1 cellular context compared by ENCODE assay signal in the genomic region with DNA sequence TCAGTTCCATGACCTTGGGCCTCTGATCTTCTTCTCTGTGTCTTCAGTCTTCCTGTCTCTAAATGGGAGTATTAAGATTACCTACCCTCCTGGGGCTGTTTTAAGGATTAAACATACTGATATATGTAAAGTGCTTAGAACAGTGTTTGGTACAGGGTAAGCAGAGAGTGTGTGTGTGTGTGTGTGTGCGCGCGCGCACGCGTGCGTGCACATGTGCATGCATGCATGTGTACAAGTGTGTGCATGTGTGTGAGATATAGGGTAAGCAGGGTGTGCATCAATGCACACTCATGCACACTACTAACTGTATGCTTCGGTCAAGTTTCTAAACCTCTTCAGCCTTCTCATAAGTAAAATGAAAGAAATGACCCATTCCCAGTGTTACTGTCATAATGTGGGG.
TF ChIP-seq lines count a peak whose summit lies in the region.

No MANE protein-coding gene starts in this region.

TF ChIP-seq in HepG2, 621 proteins besides CTCF, POLR2A, EP300 and RAD21 (continued from another document):
- TF ChIP-seq, protein P1, sequence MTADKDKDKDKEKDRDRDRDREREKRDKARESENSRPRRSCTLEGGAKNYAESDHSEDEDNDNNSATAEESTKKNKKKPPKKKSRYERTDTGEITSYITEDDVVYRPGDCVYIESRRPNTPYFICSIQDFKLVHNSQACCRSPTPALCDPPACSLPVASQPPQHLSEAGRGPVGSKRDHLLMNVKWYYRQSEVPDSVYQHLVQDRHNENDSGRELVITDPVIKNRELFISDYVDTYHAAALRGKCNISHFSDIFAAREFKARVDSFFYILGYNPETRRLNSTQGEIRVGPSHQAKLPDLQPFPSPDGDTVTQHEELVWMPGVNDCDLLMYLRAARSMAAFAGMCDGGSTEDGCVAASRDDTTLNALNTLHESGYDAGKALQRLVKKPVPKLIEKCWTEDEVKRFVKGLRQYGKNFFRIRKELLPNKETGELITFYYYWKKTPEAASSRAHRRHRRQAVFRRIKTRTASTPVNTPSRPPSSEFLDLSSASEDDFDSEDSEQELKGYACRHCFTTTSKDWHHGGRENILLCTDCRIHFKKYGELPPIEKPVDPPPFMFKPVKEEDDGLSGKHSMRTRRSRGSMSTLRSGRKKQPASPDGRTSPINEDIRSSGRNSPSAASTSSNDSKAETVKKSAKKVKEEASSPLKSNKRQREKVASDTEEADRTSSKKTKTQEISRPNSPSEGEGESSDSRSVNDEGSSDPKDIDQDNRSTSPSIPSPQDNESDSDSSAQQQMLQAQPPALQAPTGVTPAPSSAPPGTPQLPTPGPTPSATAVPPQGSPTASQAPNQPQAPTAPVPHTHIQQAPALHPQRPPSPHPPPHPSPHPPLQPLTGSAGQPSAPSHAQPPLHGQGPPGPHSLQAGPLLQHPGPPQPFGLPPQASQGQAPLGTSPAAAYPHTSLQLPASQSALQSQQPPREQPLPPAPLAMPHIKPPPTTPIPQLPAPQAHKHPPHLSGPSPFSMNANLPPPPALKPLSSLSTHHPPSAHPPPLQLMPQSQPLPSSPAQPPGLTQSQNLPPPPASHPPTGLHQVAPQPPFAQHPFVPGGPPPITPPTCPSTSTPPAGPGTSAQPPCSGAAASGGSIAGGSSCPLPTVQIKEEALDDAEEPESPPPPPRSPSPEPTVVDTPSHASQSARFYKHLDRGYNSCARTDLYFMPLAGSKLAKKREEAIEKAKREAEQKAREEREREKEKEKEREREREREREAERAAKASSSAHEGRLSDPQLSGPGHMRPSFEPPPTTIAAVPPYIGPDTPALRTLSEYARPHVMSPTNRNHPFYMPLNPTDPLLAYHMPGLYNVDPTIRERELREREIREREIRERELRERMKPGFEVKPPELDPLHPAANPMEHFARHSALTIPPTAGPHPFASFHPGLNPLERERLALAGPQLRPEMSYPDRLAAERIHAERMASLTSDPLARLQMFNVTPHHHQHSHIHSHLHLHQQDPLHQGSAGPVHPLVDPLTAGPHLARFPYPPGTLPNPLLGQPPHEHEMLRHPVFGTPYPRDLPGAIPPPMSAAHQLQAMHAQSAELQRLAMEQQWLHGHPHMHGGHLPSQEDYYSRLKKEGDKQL (CRISPR knock-in tag; IDR thresholded peaks at IDR 0.05; ENCODE audit: low read depth), result no peak
- TF ChIP-seq, protein P2, sequence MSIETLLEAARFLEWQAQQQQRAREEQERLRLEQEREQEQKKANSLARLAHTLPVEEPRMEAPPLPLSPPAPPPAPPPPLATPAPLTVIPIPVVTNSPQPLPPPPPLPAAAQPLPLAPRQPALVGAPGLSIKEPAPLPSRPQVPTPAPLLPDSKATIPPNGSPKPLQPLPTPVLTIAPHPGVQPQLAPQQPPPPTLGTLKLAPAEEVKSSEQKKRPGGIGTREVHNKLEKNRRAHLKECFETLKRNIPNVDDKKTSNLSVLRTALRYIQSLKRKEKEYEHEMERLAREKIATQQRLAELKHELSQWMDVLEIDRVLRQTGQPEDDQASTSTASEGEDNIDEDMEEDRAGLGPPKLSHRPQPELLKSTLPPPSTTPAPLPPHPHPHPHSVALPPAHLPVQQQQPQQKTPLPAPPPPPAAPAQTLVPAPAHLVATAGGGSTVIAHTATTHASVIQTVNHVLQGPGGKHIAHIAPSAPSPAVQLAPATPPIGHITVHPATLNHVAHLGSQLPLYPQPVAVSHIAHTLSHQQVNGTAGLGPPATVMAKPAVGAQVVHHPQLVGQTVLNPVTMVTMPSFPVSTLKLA (IDR thresholded peaks at IDR 0.05), result 0 out of 2 replicates have a peak, but pooled peaks have one; percentile 11
- no peak for TF ChIP-seq STAG1 (CRISPR knock-in tag; IDR thresholded peaks at IDR 0.05)
